Comparison of ENCODE assay signal across 9 cellular contexts in genomic region chr15:39472661-39473657, GRCh38.
DNase-seq lines count a peak whose midpoint lies in the region; ATAC-seq and TF ChIP-seq lines count a peak whose summit lies in the region.
"Had no signal": no experiment of that assay in that cellular context is flagged by ENCODE, and none has a peak within 500 bp of the region (broad histone marks: within the 10 kb centered on the region; RNA-seq: fewer than 3 reads in every experiment).

No MANE protein-coding gene starts in this region.

- H3K27ac ChIP-seq in psoas muscle: peak overlapping the region; percentile 70
- no peak overlapping the region for H3K27ac ChIP-seq in endodermal cell (ENCODE audit: low read depth, low read length)

- intact Hi-C loops in left cardiac atrium (cut with DNase I) (no loop called here), psoas muscle (cut with DNase I) (loop anchor here in 1 of 2 donors (10.0 kb wide), 1 partner anchor 58 kb away; no protein-coding TSS in a partner anchor)

- H3K9me3 ChIP-seq in psoas muscle (no peaks in the 10 kb centered on the region), endodermal cell (ENCODE audit: control insufficient read depth, low read length) (no peaks in the 10 kb centered on the region)

- H3K27me3 ChIP-seq in psoas muscle (ENCODE audit: insufficient read depth in 3 of 3, low read length in 2 of 3) (no peaks in the 10 kb centered on the region), endodermal cell (ENCODE audit: control insufficient read depth, insufficient read depth, low read length, poor library complexity, severe bottlenecking) (no peaks in the 10 kb centered on the region)

- no peaks in the 10 kb centered on the region for H3K4me1 Mint-ChIP-seq in endodermal cell

- no peak overlapping the region for H3K27ac Mint-ChIP-seq in endodermal cell

- peak; percentile 95 to 96 for ATAC-seq in left cardiac atrium
- peak; percentile 64 to 86 (median 74) for ATAC-seq in psoas muscle
- no peak for ATAC-seq in HG03280 (IDR thresholded peaks at IDR 0.05; ENCODE audit: unreplicated experiment)

- H3K27me3 Mint-ChIP-seq in endodermal cell (ENCODE audit: insufficient read depth): no peaks in the 10 kb centered on the region

- DNase-seq in AG20443 (ENCODE audit: low spot score) (peak; percentile 88), amniotic epithelial cell (ENCODE audit: low read depth) (peak; percentile 100), left cardiac atrium (peak; percentile 89), psoas muscle (peak; percentile 78 to 85), endodermal cell (no peak), NCI-H1417 (lab: John Stamatoyannopoulos, UW) (no peak), T-helper 9 cell (no peak)
- DNase-seq: NCI-H524 treated with DMSO at 0.1 percent for 48 hours had no signal

- WGBS in psoas muscle, 3 donors: 31 to 46% (median 32%) methylated on average over 15 of the region's 15 CpGs
- WGBS in endodermal cell (ENCODE audit: insufficient coverage in 1 of 2, insufficient read length in 1 of 2), 2 experiments: 90 to 96% methylated on average over 10 to 15 of the region's 15 CpGs

- no peaks in the 10 kb centered on the region for H3K36me3 Mint-ChIP-seq in endodermal cell (ENCODE audit: low read depth)

- H3K4me1 ChIP-seq in psoas muscle: no peaks in the 10 kb centered on the region
- no peaks in the 10 kb centered on the region for H3K4me1 ChIP-seq in endodermal cell (ENCODE audit: control insufficient read depth, insufficient read depth, low read length)

- H3K4me3 ChIP-seq in psoas muscle (no peak overlapping the region), endodermal cell (ENCODE audit: low read length) (no peak overlapping the region)

- TF ChIP-seq CTCF in psoas muscle (IDR thresholded peaks at IDR 0.05) (no peak), endodermal cell (conservative IDR thresholded peaks at IDR 0.05) (no peak)

- H3K9ac ChIP-seq in endodermal cell (ENCODE audit: extremely low read depth, low read length, poor library complexity, severe bottlenecking): no peak overlapping the region

- no peak overlapping the region for H3K4me3 Mint-ChIP-seq in endodermal cell

- H3K36me3 ChIP-seq in psoas muscle (ENCODE audit: insufficient read depth in 1 of 2, low read depth in 1 of 2) (no peaks in the 10 kb centered on the region), endodermal cell (ENCODE audit: control insufficient read depth, insufficient read depth, low read length) (no peaks in the 10 kb centered on the region)

- peaks cover 4% of the 10 kb centered on the region for H3K9me3 Mint-ChIP-seq in endodermal cell

Comparison
In these comparisons a context has a peak if more than half of its experiments do, and no peak if none do; other contexts are left out.
1. DNase-seq: peak in AG20443 (single experiment), amniotic epithelial cell (single experiment), left cardiac atrium (single experiment) and psoas muscle (2 of 2); none in endodermal cell (single experiment), NCI-H1417 (0 of 3) and T-helper 9 cell (single experiment).